Comparison of ENCODE assay signal across 24 cellular contexts in genomic region chr21:33246963-33247362, GRCh38. TPM values are rescaled to one million over a fixed set of nuclear protein-coding genes. Genes with fewer than 3 reads are reported as not detected.
DNase-seq lines count a peak whose midpoint lies in the region; ATAC-seq and TF ChIP-seq lines count a peak whose summit lies in the region.
"Had no signal": no experiment of that assay in that cellular context is flagged by ENCODE, and none has a peak within 500 bp of the region (broad histone marks: within the 10 kb centered on the region; RNA-seq: fewer than 3 reads in every experiment).

No MANE protein-coding gene starts in this region.

- peaks cover 69% of the 10 kb centered on the region for H3K4me1 Mint-ChIP-seq in activated T-cell treated with anti-CD3 and anti-CD28 coated beads, Interleukin-2, amount 50 U/mL, for 72 hours (ENCODE audit: low read depth)
- peaks cover 69% of the 10 kb centered on the region for H3K4me1 Mint-ChIP-seq in activated T-cell treated with anti-CD3 and anti-CD28 coated beads, Interleukin-2, amount 50 U/mL, for 4 hours (ENCODE audit: low read depth)
- peaks cover 50 to 78% (median 70%) of the 10 kb centered on the region in 4 donors for H3K4me1 Mint-ChIP-seq in CD4-positive, alpha-beta memory T cell
- H3K4me1 Mint-ChIP-seq in activated CD8-positive, alpha-beta T cell treated with anti-CD3 and anti-CD28 coated beads, Interleukin-2, amount 10 ng/mL, durations not matched to agents 7 days and 5 days (ENCODE audit: low read depth), result peaks cover 70% of the 10 kb centered on the region
- H3K4me1 Mint-ChIP-seq in naive thymus-derived CD8-positive, alpha-beta T cell, result peaks cover 50 to 87% (median 77%) of the 10 kb centered on the region in 4 donors
- H3K4me1 Mint-ChIP-seq: brain had no signal

- peaks cover 50% of the 10 kb centered on the region for H3K36me3 ChIP-seq in CD4-positive, alpha-beta memory T cell (ENCODE audit: insufficient read depth, low read length)
- peaks cover 35 to 88% (median 82%) of the 10 kb centered on the region in 4 donors for H3K36me3 ChIP-seq in stomach

- intact Hi-C loops in CD4-positive, alpha-beta memory T cell (cut with micrococcal nuclease), result no loop called here
- intact Hi-C loops in stomach (cut with DNase I; ENCODE audit: low total_unique reads), result no loop called here

- peaks cover 38 to 64% of the 10 kb centered on the region in 2 donors for H3K36me3 Mint-ChIP-seq in activated T-cell treated with anti-CD3 and anti-CD28 coated beads, Interleukin-2, amount 50 U/mL, for 72 hours (ENCODE audit: insufficient read depth in 2 of 2)
- peaks cover 72% of the 10 kb centered on the region for H3K36me3 Mint-ChIP-seq in activated T-cell treated with anti-CD3 and anti-CD28 coated beads, Interleukin-2, amount 50 U/mL, for 4 hours (ENCODE audit: insufficient read depth)
- H3K36me3 Mint-ChIP-seq in CD4-positive, alpha-beta memory T cell, result peaks cover 79 to 92% of the 10 kb centered on the region in 2 donors
- H3K36me3 Mint-ChIP-seq in activated CD8-positive, alpha-beta T cell treated with anti-CD3 and anti-CD28 coated beads, Interleukin-2, amount 10 ng/mL, durations not matched to agents 7 days and 5 days (ENCODE audit: low read depth), result peaks cover 87% of the 10 kb centered on the region
- peaks cover 29 to 91% (median 57%) of the 10 kb centered on the region in 3 donors for H3K36me3 Mint-ChIP-seq in naive thymus-derived CD8-positive, alpha-beta T cell

- no peak for TF ChIP-seq CTCF in stomach (IDR thresholded peaks at IDR 0.05)

- TF ChIP-seq POLR2A in stomach (IDR thresholded peaks at IDR 0.05), result no peak

- peaks cover 74% of the 10 kb centered on the region for H3K4me1 ChIP-seq in CD4-positive, alpha-beta memory T cell (ENCODE audit: insufficient read depth, low read length)
- peaks cover 0 to 7% (median 0%) of the 10 kb centered on the region in 4 donors for H3K4me1 ChIP-seq in stomach
- H3K4me1 ChIP-seq: pancreas, SJSA1, tibial artery had no signal

- no peaks in the 10 kb centered on the region for H3K9me3 Mint-ChIP-seq in activated T-cell treated with anti-CD3 and anti-CD28 coated beads, Interleukin-2, amount 50 U/mL, for 72 hours
- no peaks in the 10 kb centered on the region for H3K9me3 Mint-ChIP-seq in activated T-cell treated with anti-CD3 and anti-CD28 coated beads, Interleukin-2, amount 50 U/mL, for 4 hours
- H3K9me3 Mint-ChIP-seq in CD4-positive, alpha-beta memory T cell, result peaks cover 0 to 1% (median 0%) of the 10 kb centered on the region in 8 donors
- H3K9me3 Mint-ChIP-seq in activated CD8-positive, alpha-beta T cell treated with anti-CD3 and anti-CD28 coated beads, Interleukin-2, amount 10 ng/mL, durations not matched to agents 7 days and 5 days (ENCODE audit: insufficient read depth), result no peaks in the 10 kb centered on the region
- H3K9me3 Mint-ChIP-seq in naive thymus-derived CD8-positive, alpha-beta T cell, result no peaks in the 10 kb centered on the region
- H3K9me3 Mint-ChIP-seq: brain, mesothelial cell of epicardium had no signal

- no peak overlapping the region for H3K4me3 ChIP-seq in CD4-positive, alpha-beta memory T cell (ENCODE audit: low read length in 2 of 2)
- H3K4me3 ChIP-seq in stomach, result no peak overlapping the region
- H3K4me3 ChIP-seq: left lung, pancreas, Peyer's patch, SJSA1, tibial artery had no signal

- 93 to 96% (median 94%) methylated on average over 7 of the region's 7 CpGs for WGBS in stomach, 5 donors

- no peak for DNase-seq in activated T-cell treated with anti-CD3 and anti-CD28 coated beads, Interleukin-2, amount 50 U/mL, for 72 hours
- no peak for DNase-seq in activated T-cell treated with anti-CD3 and anti-CD28 coated beads, Interleukin-2, amount 50 U/mL, for 4 hours
- no peak for DNase-seq in CD4-positive, alpha-beta memory T cell
- no peak for DNase-seq in activated CD8-positive, alpha-beta T cell treated with anti-CD3 and anti-CD28 coated beads, Interleukin-2, amount 10 ng/mL, durations not matched to agents 7 days and 5 days
- DNase-seq in naive thymus-derived CD8-positive, alpha-beta T cell, result no peak
- DNase-seq in stomach (no peak), NCI-H2107 (lab: John Stamatoyannopoulos, UW) (no peak)
- DNase-seq: C1 segment of cervical spinal cord; foreskin melanocyte; hippocampal formation; left lung; NCI-H526; nephron progenitor cell; pancreas; Peyer's patch; stimulated activated CD4-positive, alpha-beta T cell treated with anti-CD3 and anti-CD28 coated beads, Interleukin-4, amount 100 ng/mL, for 1 hour; stimulated activated naive CD4-positive, alpha-beta T cell treated with Interleukin-2 at 50 U/mL for 16 hours; tibial artery had no signal

- peak overlapping the region; percentile 8 to 31 for H3K4me3 Mint-ChIP-seq in activated T-cell treated with anti-CD3 and anti-CD28 coated beads, Interleukin-2, amount 50 U/mL, for 72 hours
- no peak overlapping the region for H3K4me3 Mint-ChIP-seq in activated T-cell treated with anti-CD3 and anti-CD28 coated beads, Interleukin-2, amount 50 U/mL, for 4 hours
- peak overlapping the region in 6 of 8 donors; percentile 15 to 60 (median 48) for H3K4me3 Mint-ChIP-seq in CD4-positive, alpha-beta memory T cell
- H3K4me3 Mint-ChIP-seq in activated CD8-positive, alpha-beta T cell treated with anti-CD3 and anti-CD28 coated beads, Interleukin-2, amount 10 ng/mL, durations not matched to agents 7 days and 5 days, result no peak overlapping the region
- peak overlapping the region in 8 of 10 donors; percentile 26 to 61 (median 49) for H3K4me3 Mint-ChIP-seq in naive thymus-derived CD8-positive, alpha-beta T cell
- H3K4me3 Mint-ChIP-seq: mesothelial cell of epicardium, nephron progenitor cell had no signal

- H3K9me3 ChIP-seq in CD4-positive, alpha-beta memory T cell (ENCODE audit: control insufficient read depth in 1 of 2, low read length in 2 of 2), result no peaks in the 10 kb centered on the region
- H3K9me3 ChIP-seq in stomach, result no peaks in the 10 kb centered on the region
- H3K9me3 ChIP-seq: left lung, pancreas, Peyer's patch, SJSA1, tibial artery had no signal

- H3K27me3 Mint-ChIP-seq in activated T-cell treated with anti-CD3 and anti-CD28 coated beads, Interleukin-2, amount 50 U/mL, for 72 hours (ENCODE audit: low read depth), result no peaks in the 10 kb centered on the region
- no peaks in the 10 kb centered on the region for H3K27me3 Mint-ChIP-seq in activated T-cell treated with anti-CD3 and anti-CD28 coated beads, Interleukin-2, amount 50 U/mL, for 4 hours (ENCODE audit: low read depth)
- H3K27me3 Mint-ChIP-seq in CD4-positive, alpha-beta memory T cell, result no peaks in the 10 kb centered on the region
- H3K27me3 Mint-ChIP-seq in activated CD8-positive, alpha-beta T cell treated with anti-CD3 and anti-CD28 coated beads, Interleukin-2, amount 10 ng/mL, durations not matched to agents 7 days and 5 days (ENCODE audit: low read depth), result no peaks in the 10 kb centered on the region
- H3K27me3 Mint-ChIP-seq in naive thymus-derived CD8-positive, alpha-beta T cell, result no peaks in the 10 kb centered on the region
- H3K27me3 Mint-ChIP-seq: brain had no signal

- no peak for ATAC-seq in activated T-cell treated with anti-CD3 and anti-CD28 coated beads, Interleukin-2, amount 50 U/mL, for 72 hours (replicated peaks in 1 of 2)
- ATAC-seq in activated T-cell treated with anti-CD3 and anti-CD28 coated beads, Interleukin-2, amount 50 U/mL, for 4 hours, result no peak
- ATAC-seq in activated CD8-positive, alpha-beta T cell treated with anti-CD3 and anti-CD28 coated beads, Interleukin-2, amount 10 ng/mL, durations not matched to agents 7 days and 5 days, result peak; percentile 33
- ATAC-seq in naive thymus-derived CD8-positive, alpha-beta T cell, result peak; percentile 59 to 64
- no peak for ATAC-seq in HG03045 (IDR thresholded peaks at IDR 0.05; ENCODE audit: unreplicated experiment)
- ATAC-seq: esophagus mucosa, left lung had no signal

- no peak overlapping the region for H3K27ac ChIP-seq in CD4-positive, alpha-beta memory T cell (ENCODE audit: low read depth, low read length)
- H3K27ac ChIP-seq in stomach, result no peak overlapping the region
- H3K27ac ChIP-seq: pancreas, SJSA1, tibial artery, VCaP had no signal

- TF ChIP-seq EP300 in stomach (IDR thresholded peaks at IDR 0.05), result no peak

- CTCF ChIA-PET in CD4-positive, alpha-beta memory T cell (lab: Charles Lee; ENCODE audit: partially characterized antibody), result interaction anchor here (0.8 to 2.1 kb wide), 2 partner anchors 9 to 14 kb away, joined by 4 to 5 read pairs; no protein-coding TSS in a partner anchor
- CTCF ChIA-PET in activated CD8-positive, alpha-beta T cell treated with anti-CD3 and anti-CD28 coated beads, Interleukin-2, amount 10 ng/mL, durations not matched to agents 7 days and 5 days (lab: Charles Lee), result no interaction called here

- POLR2A ChIA-PET in CD4-positive, alpha-beta memory T cell (lab: Charles Lee; ENCODE audit: partially characterized antibody), result interaction anchor here (0.8 to 1.5 kb wide), 7 partner anchors 8 to 115 kb away, joined by 3 to 7 read pairs (median 4); partner anchors contain the start of genes IFNAR1 and IL10RB
- POLR2A ChIA-PET in activated CD8-positive, alpha-beta T cell treated with anti-CD3 and anti-CD28 coated beads, Interleukin-2, amount 10 ng/mL, durations not matched to agents 7 days and 5 days (lab: Charles Lee), result no interaction called here
- POLR2A ChIA-PET in naive thymus-derived CD8-positive, alpha-beta T cell (lab: Charles Lee), result interaction anchor here (0.7 to 1.2 kb wide), 6 partner anchors 11 to 122 kb away, joined by 3 to 6 read pairs (median 4); no protein-coding TSS in a partner anchor

- H3K27ac Mint-ChIP-seq in activated T-cell treated with anti-CD3 and anti-CD28 coated beads, Interleukin-2, amount 50 U/mL, for 72 hours, result peak overlapping the region; percentile 15
- peak overlapping the region in 6 of 7 donors; percentile 70 to 94 (median 88) for H3K27ac Mint-ChIP-seq in CD4-positive, alpha-beta memory T cell
- H3K27ac Mint-ChIP-seq in activated CD8-positive, alpha-beta T cell treated with anti-CD3 and anti-CD28 coated beads, Interleukin-2, amount 10 ng/mL, durations not matched to agents 7 days and 5 days, result peak overlapping the region; percentile 35
- H3K27ac Mint-ChIP-seq in naive thymus-derived CD8-positive, alpha-beta T cell, result peak overlapping the region; percentile 78 to 95 (median 85)
- H3K27ac Mint-ChIP-seq: mesothelial cell of epicardium, nephron progenitor cell had no signal

- H3K27me3 ChIP-seq in CD4-positive, alpha-beta memory T cell (ENCODE audit: insufficient read depth, low read length), result no peaks in the 10 kb centered on the region
- no peaks in the 10 kb centered on the region for H3K27me3 ChIP-seq in stomach
- H3K27me3 ChIP-seq: left lung, pancreas, Peyer's patch, SJSA1, tibial artery had no signal

RNA-seq across cellular contexts. Expression of gene IFNAR2, which starts 17.2 kb away (rescaled TPM):
- total RNA-seq in activated T-cell treated with anti-CD3 and anti-CD28 coated beads, Interleukin-2, amount 50 U/mL, for 72 hours, result 10 to 100 TPM; 30.5 to 30.7 TPM
- 10 to 100 TPM; 13.9 to 20.2 (median 14.7) TPM for total RNA-seq in activated T-cell treated with anti-CD3 and anti-CD28 coated beads, Interleukin-2, amount 50 U/mL, for 4 hours
- total RNA-seq in CD4-positive, alpha-beta memory T cell, result 10 to 100 TPM; 76.5 to 77.7 TPM
- polyA plus RNA-seq in CD4-positive, alpha-beta memory T cell, result 10 to 100 TPM; 78.0 to 81.1 TPM
- 10 to 100 TPM; 54.6 to 62.4 TPM for total RNA-seq in activated CD8-positive, alpha-beta T cell treated with anti-CD3 and anti-CD28 coated beads, Interleukin-2, amount 10 ng/mL, durations not matched to agents 7 days and 5 days
- 10 to 100 TPM; 59.7 to 66.4 TPM for total RNA-seq in naive thymus-derived CD8-positive, alpha-beta T cell
- polyA plus RNA-seq in naive thymus-derived CD8-positive, alpha-beta T cell, result 10 to 100 TPM; 53.9 to 72.9 (median 63.3) TPM
- 10 to 100 TPM in 3 of 5 donors, 1 to 10 TPM in 1, not detected in 1; 8.2 to 22.5 (median 12.6) TPM for total RNA-seq in stomach
- 1 to 10 TPM; 7.5 to 9.2 (median 8.8) TPM for polyA plus RNA-seq in stomach

RNA-seq across cellular contexts. Expression of gene IL10RB, which starts 19.2 kb away (rescaled TPM):
- 10 to 100 TPM; 36.4 to 44.0 TPM for total RNA-seq in activated T-cell treated with anti-CD3 and anti-CD28 coated beads, Interleukin-2, amount 50 U/mL, for 72 hours
- 10 to 100 TPM in 2 of 3 donors, 1 to 10 TPM in 1; 9.3 to 11.6 (median 10.2) TPM for total RNA-seq in activated T-cell treated with anti-CD3 and anti-CD28 coated beads, Interleukin-2, amount 50 U/mL, for 4 hours
- 10 to 100 TPM; 30.6 to 36.4 TPM for total RNA-seq in CD4-positive, alpha-beta memory T cell
- 10 to 100 TPM; 53.3 to 61.8 TPM for polyA plus RNA-seq in CD4-positive, alpha-beta memory T cell
- 10 to 100 TPM; 37.1 to 44.2 TPM for total RNA-seq in activated CD8-positive, alpha-beta T cell treated with anti-CD3 and anti-CD28 coated beads, Interleukin-2, amount 10 ng/mL, durations not matched to agents 7 days and 5 days
- total RNA-seq in naive thymus-derived CD8-positive, alpha-beta T cell, result 10 to 100 TPM; 29.4 to 33.2 TPM
- 10 to 100 TPM; 44.6 to 50.6 (median 50.5) TPM for polyA plus RNA-seq in naive thymus-derived CD8-positive, alpha-beta T cell
- total RNA-seq in stomach, result 10 to 100 TPM in 4 of 5 donors, not detected in 1; 10.3 to 55.3 (median 40.0) TPM
- 10 to 100 TPM; 12.7 to 18.8 (median 18.3) TPM for polyA plus RNA-seq in stomach

Comparison
In these comparisons a context has a peak if more than half of its experiments do, and no peak if none do; other contexts are left out.
1. H3K4me3 Mint-ChIP-seq: peak in activated T-cell treated with anti-CD3 and anti-CD28 coated beads, Interleukin-2, amount 50 U/mL, for 72 hours (2 of 2), CD4-positive, alpha-beta memory T cell (6 of 8) and naive thymus-derived CD8-positive, alpha-beta T cell (8 of 10); none in activated T-cell treated with anti-CD3 and anti-CD28 coated beads, Interleukin-2, amount 50 U/mL, for 4 hours (single experiment) and activated CD8-positive, alpha-beta T cell treated with anti-CD3 and anti-CD28 coated beads, Interleukin-2, amount 10 ng/mL, durations not matched to agents 7 days and 5 days (single experiment).
2. ATAC-seq: peak in activated CD8-positive, alpha-beta T cell treated with anti-CD3 and anti-CD28 coated beads, Interleukin-2, amount 10 ng/mL, durations not matched to agents 7 days and 5 days (single experiment) and naive thymus-derived CD8-positive, alpha-beta T cell (2 of 2); none in activated T-cell treated with anti-CD3 and anti-CD28 coated beads, Interleukin-2, amount 50 U/mL, for 72 hours (0 of 2), activated T-cell treated with anti-CD3 and anti-CD28 coated beads, Interleukin-2, amount 50 U/mL, for 4 hours (0 of 2) and HG03045 (single experiment).
3. H3K27ac Mint-ChIP-seq: peak in every context shown above with its lines; median percentile 88 in CD4-positive, alpha-beta memory T cell; 85 in naive thymus-derived CD8-positive, alpha-beta T cell; 35 in activated CD8-positive, alpha-beta T cell treated with anti-CD3 and anti-CD28 coated beads, Interleukin-2, amount 10 ng/mL, durations not matched to agents 7 days and 5 days; 15 in activated T-cell treated with anti-CD3 and anti-CD28 coated beads, Interleukin-2, amount 50 U/mL, for 72 hours.